Comparison of ENCODE assay signal across 1 cellular context in the genomic region with DNA sequence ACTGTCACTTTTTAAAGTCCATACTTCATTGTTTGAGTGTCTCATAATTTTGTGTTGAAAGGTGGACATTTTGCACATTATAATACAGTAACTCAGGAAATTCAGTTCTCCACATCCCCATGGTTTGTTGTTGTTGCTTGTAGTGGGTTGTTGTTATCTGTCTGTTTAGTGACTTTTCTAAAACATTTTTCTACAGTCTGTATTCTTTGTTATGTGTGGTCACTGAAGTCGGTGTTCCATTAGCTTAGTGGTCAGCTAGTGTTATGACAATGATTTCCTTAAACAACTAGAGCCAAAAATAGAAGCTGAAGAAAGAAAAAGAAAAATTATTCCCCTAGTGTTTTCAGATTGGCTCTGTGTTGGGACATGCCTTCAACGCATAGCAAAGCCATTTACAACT.
A peak's percentile ranks its signal among the peaks of the same experiment; 100 is the strongest.
TF ChIP-seq lines count a peak whose summit lies in the region.

No MANE protein-coding gene starts in this region.

TF ChIP-seq in K562, 482 proteins besides CTCF, POLR2A, EP300 and RAD21:
- TF ChIP-seq ZNF175 (CRISPR knock-in tag; IDR thresholded peaks at IDR 0.05; ENCODE audit: low read depth) (peak; percentile 97), ZNF263 (CRISPR knock-in tag; IDR thresholded peaks at IDR 0.05; ENCODE audit: borderline replicate concordance) (no peak)
